ENCODE assay signal across 23 cellular contexts in the genomic region with DNA sequence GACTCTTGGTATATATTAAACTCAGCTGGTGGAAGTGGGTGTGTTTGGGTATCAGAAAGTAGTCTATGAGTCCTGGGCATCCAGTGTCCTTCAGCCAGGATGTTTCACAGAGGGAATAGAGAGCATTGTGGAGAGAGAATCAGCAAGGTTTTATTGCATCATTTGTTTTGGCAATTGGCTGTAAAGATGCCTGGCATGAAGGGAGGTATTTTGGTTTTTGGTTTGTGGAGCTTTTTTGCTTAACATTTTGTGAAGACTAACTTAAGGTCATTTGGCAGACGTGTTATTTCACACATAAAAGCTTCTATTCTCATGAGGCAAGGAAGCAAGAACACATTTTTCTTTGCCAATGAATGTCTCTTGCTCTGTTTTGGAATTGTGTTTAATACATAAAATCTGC.
DNase-seq lines count a peak whose midpoint lies in the region; ATAC-seq and TF ChIP-seq lines count a peak whose summit lies in the region.
"Had no signal": no experiment of that assay in that cellular context is flagged by ENCODE, and none has a peak within 500 bp of the region (broad histone marks: within the 10 kb centered on the region; RNA-seq: fewer than 3 reads in every experiment).

No MANE protein-coding gene starts in this region.

- H3K4me3 ChIP-seq in left ventricle myocardium inferior (no peak overlapping the region), cardiac fibroblast (replicated peaks in 1 of 2; ENCODE audit: low read depth in 2 of 2, low read length in 2 of 2) (no peak overlapping the region), BE2C (ENCODE audit: low read depth, low read length) (no peak overlapping the region)
- H3K4me3 ChIP-seq: dorsolateral prefrontal cortex, heart right ventricle, psoas muscle, tibial nerve had no signal

- peak; percentile 30 for ATAC-seq in left ventricle myocardium superior
- no peak for ATAC-seq in naive thymus-derived CD8-positive, alpha-beta T cell
- ATAC-seq: natural killer cell; stimulated activated effector memory CD8-positive, alpha-beta T cell treated with anti-CD3 and anti-CD28 coated beads, Interleukin-12 subunit alpha, Interleukin-12 subunit beta, amount 100 ng/mL, for 72 hours had no signal

- H3K9me3 ChIP-seq in left ventricle myocardium inferior (replicated peaks) (no peaks in the 10 kb centered on the region), BE2C (no peaks in the 10 kb centered on the region)
- H3K9me3 ChIP-seq: psoas muscle, tibial nerve had no signal

- H3K27ac ChIP-seq in left ventricle myocardium inferior (replicated peaks): no peak overlapping the region
- H3K27ac ChIP-seq: heart right ventricle, psoas muscle, tibial nerve had no signal

- no peaks in the 10 kb centered on the region for H3K36me3 Mint-ChIP-seq in naive thymus-derived CD8-positive, alpha-beta T cell
- H3K36me3 Mint-ChIP-seq: immature natural killer cell; natural killer cell; stimulated activated effector memory CD8-positive, alpha-beta T cell treated with anti-CD3 and anti-CD28 coated beads, Interleukin-12 subunit alpha, Interleukin-12 subunit beta, amount 100 ng/mL, for 72 hours had no signal

- H3K27me3 ChIP-seq in left ventricle myocardium inferior (ENCODE audit: low read depth): no peaks in the 10 kb centered on the region
- H3K27me3 ChIP-seq in BE2C: no peaks in the 10 kb centered on the region
- H3K27me3 ChIP-seq: dorsolateral prefrontal cortex, heart right ventricle, tibial nerve had no signal

- H3K36me3 ChIP-seq in left ventricle myocardium inferior (no peaks in the 10 kb centered on the region), BE2C (no peaks in the 10 kb centered on the region)
- H3K36me3 ChIP-seq: heart right ventricle, tibial nerve had no signal

- DNase-seq in left ventricle myocardium superior (no peak), left ventricle myocardium inferior (no peak), cardiac fibroblast (ENCODE audit: low read depth in 2 of 2) (peak; percentile 29 to 83), medulla oblongata (ENCODE audit: extremely low spot score) (peak; percentile 70), BE2C (no peak), GM13976 (ENCODE audit: low spot score) (no peak), dedifferentiated amniotic fluid mesenchymal stem cell (ENCODE audit: extremely low spot score) (no peak)
- DNase-seq in naive thymus-derived CD8-positive, alpha-beta T cell: no peak
- DNase-seq: activated CD4-positive, alpha-beta memory T cell treated with anti-CD3 and anti-CD28 coated beads, Interleukin-2, amount 10 ng/mL, durations not matched to agents 7 days and 5 days; activated naive CD4-positive, alpha-beta T cell treated with anti-CD3 and anti-CD28 coated beads for 36 hours; activated T-cell treated with anti-CD3 and anti-CD28 coated beads, Interleukin-2, amount 50 U/mL, for 1 hour; CD4-positive, alpha-beta T cell; DMS53; dorsolateral prefrontal cortex; heart right ventricle; immature natural killer cell; MV-4-11; natural killer cell; NCI-H1930; psoas muscle; SHP77 had no signal

- in situ Hi-C loops in GM13976 (cut with MboI; ENCODE audit: low sequenced_read_pairs, unreplicated experiment): no loop called here

- peaks cover 0 to 9% (median 2%) of the 10 kb centered on the region in 5 donors for H3K27me3 Mint-ChIP-seq in naive thymus-derived CD8-positive, alpha-beta T cell

- H3K4me1 Mint-ChIP-seq in naive thymus-derived CD8-positive, alpha-beta T cell: no peaks in the 10 kb centered on the region
- H3K4me1 Mint-ChIP-seq: activated CD4-positive, alpha-beta memory T cell treated with anti-CD3 and anti-CD28 coated beads, Interleukin-2, amount 10 ng/mL, durations not matched to agents 7 days and 5 days; immature natural killer cell; natural killer cell; stimulated activated effector memory CD8-positive, alpha-beta T cell treated with anti-CD3 and anti-CD28 coated beads, Interleukin-12 subunit alpha, Interleukin-12 subunit beta, amount 100 ng/mL, for 72 hours had no signal

- intact Hi-C loops in left ventricle myocardium superior (cut with micrococcal nuclease): no loop called here
- intact Hi-C loops in left ventricle myocardium inferior (cut with micrococcal nuclease): no loop called here

- H3K4me1 ChIP-seq in left ventricle myocardium inferior (peaks cover 53% of the 10 kb centered on the region), BE2C (peaks cover 18% of the 10 kb centered on the region)
- H3K4me1 ChIP-seq: psoas muscle had no signal

- POLR2A ChIA-PET in naive thymus-derived CD8-positive, alpha-beta T cell (lab: Charles Lee): no interaction called here

- TF ChIP-seq CTCF in left ventricle myocardium inferior (IDR thresholded peaks at IDR 0.05; ENCODE audit: borderline replicate concordance) (no peak), cardiac fibroblast (IDR thresholded peaks at IDR 0.05; ENCODE audit: low read depth, low read length) (no peak), BE2C (IDR thresholded peaks at IDR 0.05; ENCODE audit: low read depth, low read length) (no peak), GM13976 (IDR thresholded peaks at IDR 0.05; ENCODE audit: borderline replicate concordance, control extremely low read depth, extremely low read depth, insufficient read depth, missing control alignments) (no peak)

- no peak overlapping the region for H3K4me3 Mint-ChIP-seq in naive thymus-derived CD8-positive, alpha-beta T cell
- H3K4me3 Mint-ChIP-seq: activated CD4-positive, alpha-beta memory T cell treated with anti-CD3 and anti-CD28 coated beads, Interleukin-2, amount 10 ng/mL, durations not matched to agents 7 days and 5 days; activated naive CD4-positive, alpha-beta T cell treated with anti-CD3 and anti-CD28 coated beads for 36 hours; CD4-positive, alpha-beta T cell; immature natural killer cell; natural killer cell; stimulated activated effector memory CD8-positive, alpha-beta T cell treated with anti-CD3 and anti-CD28 coated beads, Interleukin-12 subunit alpha, Interleukin-12 subunit beta, amount 100 ng/mL, for 72 hours had no signal

- peaks cover 0 to 5% (median 0%) of the 10 kb centered on the region in 9 donors for H3K9me3 Mint-ChIP-seq in naive thymus-derived CD8-positive, alpha-beta T cell
- H3K9me3 Mint-ChIP-seq: activated CD4-positive, alpha-beta memory T cell treated with anti-CD3 and anti-CD28 coated beads, Interleukin-2, amount 10 ng/mL, durations not matched to agents 7 days and 5 days; activated naive CD4-positive, alpha-beta T cell treated with anti-CD3 and anti-CD28 coated beads for 36 hours; CD4-positive, alpha-beta T cell; natural killer cell; stimulated activated effector memory CD8-positive, alpha-beta T cell treated with anti-CD3 and anti-CD28 coated beads, Interleukin-12 subunit alpha, Interleukin-12 subunit beta, amount 100 ng/mL, for 72 hours had no signal

- H3K27ac Mint-ChIP-seq in naive thymus-derived CD8-positive, alpha-beta T cell: no peak overlapping the region
- H3K27ac Mint-ChIP-seq: activated CD4-positive, alpha-beta memory T cell treated with anti-CD3 and anti-CD28 coated beads, Interleukin-2, amount 10 ng/mL, durations not matched to agents 7 days and 5 days; activated naive CD4-positive, alpha-beta T cell treated with anti-CD3 and anti-CD28 coated beads for 36 hours; CD4-positive, alpha-beta T cell; immature natural killer cell; natural killer cell; stimulated activated effector memory CD8-positive, alpha-beta T cell treated with anti-CD3 and anti-CD28 coated beads, Interleukin-12 subunit alpha, Interleukin-12 subunit beta, amount 100 ng/mL, for 72 hours had no signal

Comparison
In these comparisons a context has a peak if more than half of its experiments do, and no peak if none do; other contexts are left out.
1. DNase-seq: peak in cardiac fibroblast (2 of 2) and medulla oblongata (single experiment); none in left ventricle myocardium superior (single experiment), left ventricle myocardium inferior (single experiment), naive thymus-derived CD8-positive, alpha-beta T cell (0 of 10), BE2C (single experiment), GM13976 (single experiment) and dedifferentiated amniotic fluid mesenchymal stem cell (single experiment).